Comparison of ENCODE assay signal across 1 cellular context in genomic region chr21:45317401-45318145, GRCh38.
TF ChIP-seq lines count a peak whose summit lies in the region.

No MANE protein-coding gene starts in this region.

TF ChIP-seq in A549, 52 proteins besides CTCF, POLR2A, EP300 and RAD21 (continued from another document):
- TF ChIP-seq FOSL2 (IDR thresholded peaks at IDR 0.05), result peak; percentile 26; the same call in 1 of the 2 replicates
- peak; percentile 57 for TF ChIP-seq FOSL2 (CRISPR knock-in tag; IDR thresholded peaks at IDR 0.05)
